Comparison of ENCODE assay signal across 28 cellular contexts in genomic region chr12:56326533-56326932, GRCh38. TPM values are rescaled to one million over a fixed set of nuclear protein-coding genes. Genes with fewer than 3 reads are reported as not detected.
DNase-seq lines count a peak whose midpoint lies in the region; ATAC-seq and TF ChIP-seq lines count a peak whose summit lies in the region.
"Had no signal": no experiment of that assay in that cellular context is flagged by ENCODE, and none has a peak within 500 bp of the region (broad histone marks: within the 10 kb centered on the region; RNA-seq: fewer than 3 reads in every experiment).

No MANE protein-coding gene starts in this region.

- peaks cover 48% of the 10 kb centered on the region for H3K36me3 ChIP-seq in BE2C
- no peaks in the 10 kb centered on the region for H3K36me3 ChIP-seq in neural progenitor cell
- H3K36me3 ChIP-seq: uterus had no signal

- H3K9me3 ChIP-seq in BE2C, result no peaks in the 10 kb centered on the region
- H3K9me3 ChIP-seq in neural progenitor cell (ENCODE audit: low read depth), result no peaks in the 10 kb centered on the region
- H3K9me3 ChIP-seq: ascending aorta, gastrocnemius medialis, psoas muscle, suprapubic skin, uterus had no signal

- H3K27ac Mint-ChIP-seq in neural progenitor cell, result no peak overlapping the region
- H3K27ac Mint-ChIP-seq: B cell had no signal

- H3K4me2 ChIP-seq in neural progenitor cell, result no peak overlapping the region

- no peak overlapping the region for H3K27ac ChIP-seq in neural progenitor cell
- H3K27ac ChIP-seq: ascending aorta, gastrocnemius medialis, psoas muscle, RWPE1, SK-N-MC, suprapubic skin, uterus had no signal

- ATAC-seq in HG02885 (IDR thresholded peaks at IDR 0.05; ENCODE audit: poor library complexity, unreplicated experiment), result no peak
- no peak for ATAC-seq in GM18511 (IDR thresholded peaks at IDR 0.05; ENCODE audit: unreplicated experiment)
- ATAC-seq: activated CD4-positive, CD25-positive, alpha-beta regulatory T cell treated with anti-CD3 and anti-CD28 coated beads, Interleukin-2, amount 50 U/mL, for 24 hours; gastrocnemius medialis; HCT116; naive thymus-derived CD8-positive, alpha-beta T cell had no signal

- no peak overlapping the region for H3K4me3 Mint-ChIP-seq in neural progenitor cell
- H3K4me3 Mint-ChIP-seq: B cell; IgD-negative memory B cell; naive thymus-derived CD8-positive, alpha-beta T cell had no signal

- H4K20me1 ChIP-seq in neural progenitor cell (ENCODE audit: low read depth), result no peaks in the 10 kb centered on the region

- no peak overlapping the region for H2AFZ ChIP-seq in neural progenitor cell (replicated peaks)

- H3K27me3 ChIP-seq in BE2C (no peaks in the 10 kb centered on the region), neural progenitor cell (no peaks in the 10 kb centered on the region)
- H3K27me3 ChIP-seq: ascending aorta, gastrocnemius medialis, suprapubic skin, uterus had no signal

- H3F3A ChIP-seq in neural progenitor cell (ENCODE audit: low read depth), result no peaks in the 10 kb centered on the region

- H3K79me2 ChIP-seq in neural progenitor cell (ENCODE audit: low read depth), result no peaks in the 10 kb centered on the region

- TF ChIP-seq CTCF in BE2C (IDR thresholded peaks at IDR 0.05; ENCODE audit: low read depth, low read length), result no peak
- TF ChIP-seq CTCF in neural progenitor cell (IDR thresholded peaks at IDR 0.05), result no peak

- H3K9ac ChIP-seq in neural progenitor cell, result peak overlapping the region; percentile 27

- H3K4me1 ChIP-seq in BE2C (peaks cover 8% of the 10 kb centered on the region; the same call in 1 of the 2 replicates), neural progenitor cell (no peaks in the 10 kb centered on the region)
- H3K4me1 ChIP-seq: ascending aorta, gastrocnemius medialis, psoas muscle, suprapubic skin, uterus had no signal

- no peaks in the 10 kb centered on the region for H3K4me1 Mint-ChIP-seq in neural progenitor cell

- DNase-seq in BE2C, result peak; percentile 72
- peak; percentile 45 for DNase-seq in D341Med (ENCODE audit: low spot score)
- peak; percentile 21 for DNase-seq in NCI-H69 (lab: John Stamatoyannopoulos, UW)
- DNase-seq in neural progenitor cell (ENCODE audit: low spot score), result no peak
- DNase-seq in DMS53 treated with DMSO at 0.1 percent for 48 hours (lab: John Stamatoyannopoulos, UW; ENCODE audit: unreplicated experiment), result no peak
- DNase-seq: ACHN; activated CD4-positive, alpha-beta T cell treated with anti-CD3 and anti-CD28 coated beads, Interleukin-2, amount 50 U/mL, for 48 hours; activated T-cell treated with anti-CD3 and anti-CD28 coated beads, Interleukin-2, amount 50 U/mL, for 48 hours; DMS153; gastrocnemius medialis; kidney glomerular epithelial cell; naive thymus-derived CD8-positive, alpha-beta T cell; NCI-H1092 treated with DMSO at 0.1 percent for 48 hours; NCI-H187 treated with DMSO at 0.1 percent for 48 hours; NCI-H82; psoas muscle; stimulated activated naive CD4-positive, alpha-beta T cell treated with Interleukin-2 at 50 U/mL for 16 hours; uterus had no signal

- peaks cover 30% of the 10 kb centered on the region for H3K36me3 Mint-ChIP-seq in neural progenitor cell

- no peaks in the 10 kb centered on the region for H3K9me3 Mint-ChIP-seq in neural progenitor cell
- H3K9me3 Mint-ChIP-seq: IgD-negative memory B cell; naive thymus-derived CD8-positive, alpha-beta T cell had no signal

- H3K27me3 Mint-ChIP-seq in neural progenitor cell (ENCODE audit: insufficient read depth, low read depth), result peaks cover 6% of the 10 kb centered on the region
- H3K27me3 Mint-ChIP-seq: B cell; IgD-negative memory B cell; naive thymus-derived CD8-positive, alpha-beta T cell had no signal

- H3K4me3 ChIP-seq in BE2C (ENCODE audit: low read depth, low read length) (no peak overlapping the region), neural progenitor cell (no peak overlapping the region)
- H3K4me3 ChIP-seq: ascending aorta, gastrocnemius medialis, psoas muscle, SK-N-MC, suprapubic skin, uterus had no signal

RNA-seq across cellular contexts. Expression of gene PAN2, which starts 7.3 kb away (rescaled TPM):
- 48.6 TPM for polyA plus RNA-seq in BE2C (2012; ENCODE audit: insufficient read depth, insufficient read length, low read depth)
- total RNA-seq in neural progenitor cell (ENCODE audit: low replicate concordance), result 61.9 and 116 TPM in 2 replicates

RNA-seq across cellular contexts. Expression of gene CNPY2, which starts 10.7 kb away (rescaled TPM):
- 129 TPM for polyA plus RNA-seq in BE2C (2012; ENCODE audit: insufficient read depth, insufficient read length, low read depth)
- total RNA-seq in neural progenitor cell (ENCODE audit: low replicate concordance), result 107 and 128 TPM in 2 replicates

RNA-seq across cellular contexts. Expression of gene IL23A, which starts 12.2 kb away (rescaled TPM):
- polyA plus RNA-seq in BE2C (2012; ENCODE audit: insufficient read depth, insufficient read length, low read depth), result 4.0 TPM
- 0.31 and 1.5 TPM in 2 replicates for total RNA-seq in neural progenitor cell (ENCODE audit: low replicate concordance)
- total RNA-seq: ascending aorta, gastrocnemius medialis, suprapubic skin had no signal

RNA-seq across cellular contexts. Expression of gene CS, which starts 26.4 kb away (rescaled TPM):
- 362 TPM for polyA plus RNA-seq in BE2C (2012; ENCODE audit: insufficient read depth, insufficient read length, low read depth)
- 91.1 and 133 TPM in 2 replicates for total RNA-seq in neural progenitor cell (ENCODE audit: low replicate concordance)

RNA-seq across cellular contexts. Expression of gene STAT2, which starts 33.4 kb away (rescaled TPM):
- 7.3 TPM for polyA plus RNA-seq in BE2C (2012; ENCODE audit: insufficient read depth, insufficient read length, low read depth)
- total RNA-seq in neural progenitor cell (ENCODE audit: low replicate concordance), result 86.4 and 105 TPM in 2 replicates

Comparison
In these comparisons a context has a peak if more than half of its experiments do, and no peak if none do; other contexts are left out.
1. DNase-seq: peak in BE2C (single experiment), D341Med (single experiment) and NCI-H69 (single experiment); none in neural progenitor cell (single experiment) and DMS53 treated with DMSO at 0.1 percent for 48 hours (single experiment).